In the genomic region with DNA sequence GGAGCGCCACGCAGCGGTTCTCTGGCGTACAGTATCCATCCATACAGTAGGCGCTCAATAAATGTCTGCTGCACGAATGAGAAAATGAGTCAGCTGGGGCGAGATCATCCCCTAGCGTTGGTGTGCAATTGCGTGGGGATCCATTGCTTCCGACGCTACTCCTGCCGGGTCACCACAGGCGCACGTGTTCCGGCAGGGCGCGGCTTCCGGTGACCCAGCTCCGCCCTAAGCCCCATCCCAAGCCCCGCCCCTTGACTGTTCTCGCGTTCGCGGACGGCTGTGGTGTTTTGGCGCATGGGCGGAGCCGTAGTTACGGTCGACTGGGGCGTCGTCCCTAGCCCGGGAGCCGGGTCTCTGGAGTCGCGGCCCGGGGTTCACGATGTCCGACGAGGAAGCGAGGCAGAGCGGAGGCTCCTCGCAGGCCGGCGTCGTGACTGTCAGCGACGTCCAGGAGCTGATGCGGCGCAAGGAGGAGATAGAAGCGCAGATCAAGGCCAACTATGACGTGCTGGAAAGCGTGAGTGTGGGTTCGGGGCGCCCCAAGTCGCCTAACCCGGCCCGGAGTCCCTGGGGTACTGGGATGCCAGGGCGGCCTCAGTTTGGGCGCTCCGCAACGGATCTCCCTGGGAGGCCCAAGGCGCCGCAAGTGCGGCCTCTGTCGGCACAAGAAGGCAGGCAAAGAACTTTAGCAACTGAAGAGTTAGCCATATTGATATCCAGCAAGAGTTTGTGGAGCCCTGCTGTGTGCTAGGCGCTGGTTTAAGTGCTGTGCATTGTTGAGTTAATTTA, we compare ENCODE assay signal across 8 cellular contexts. TPM values are rescaled to one million over a fixed set of nuclear protein-coding genes. Genes with fewer than 3 reads are reported as not detected.
DNase-seq lines count a peak whose midpoint lies in the region; ATAC-seq and TF ChIP-seq lines count a peak whose summit lies in the region.

A gene with protein sequence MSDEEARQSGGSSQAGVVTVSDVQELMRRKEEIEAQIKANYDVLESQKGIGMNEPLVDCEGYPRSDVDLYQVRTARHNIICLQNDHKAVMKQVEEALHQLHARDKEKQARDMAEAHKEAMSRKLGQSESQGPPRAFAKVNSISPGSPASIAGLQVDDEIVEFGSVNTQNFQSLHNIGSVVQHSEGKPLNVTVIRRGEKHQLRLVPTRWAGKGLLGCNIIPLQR (plus strand): TSS at position 313 of the 789 bp plus-strand sequence. CDS start 67 bp downstream, at position 380.

- H3K4me3 Mint-ChIP-seq in activated CD4-positive, alpha-beta T cell treated with anti-CD3 and anti-CD28 coated beads, Interleukin-2, amount 10 ng/mL, durations not matched to agents 24 days and 14 days: peak within 1 kb of the TSS; percentile 98

- intact Hi-C loops in activated CD4-positive, alpha-beta T cell treated with anti-CD3 and anti-CD28 coated beads, Interleukin-2, amount 10 ng/mL, durations not matched to agents 24 days and 14 days (cut with micrococcal nuclease): loop anchor here (1.0 to 5.0 kb wide), 7 partner anchors 30 to 202 kb away; a partner anchor contains a TSS
- intact Hi-C loops in left colon (cut with DNase I, micrococcal nuclease): no loop called here

- no peaks in the 10 kb centered on the region for H3K9me3 Mint-ChIP-seq in activated CD4-positive, alpha-beta T cell treated with anti-CD3 and anti-CD28 coated beads, Interleukin-2, amount 10 ng/mL, durations not matched to agents 24 days and 14 days

- peak within 1 kb of the TSS; percentile 89 for H3K27ac ChIP-seq in C4-2B
- peak within 1 kb of the TSS; percentile 88 to 90 for H3K27ac ChIP-seq in coronary artery

- peaks cover 10% of the 10 kb centered on the region for H3K36me3 Mint-ChIP-seq in activated CD4-positive, alpha-beta T cell treated with anti-CD3 and anti-CD28 coated beads, Interleukin-2, amount 10 ng/mL, durations not matched to agents 24 days and 14 days (ENCODE audit: low read depth)

- peak within 1 kb of the TSS; percentile 99 for H3K27ac Mint-ChIP-seq in activated CD4-positive, alpha-beta T cell treated with anti-CD3 and anti-CD28 coated beads, Interleukin-2, amount 10 ng/mL, durations not matched to agents 24 days and 14 days

- peak; percentile 74 for TF ChIP-seq CTCF in C4-2B (conservative IDR thresholded peaks at IDR 0.05)
- TF ChIP-seq CTCF in coronary artery (IDR thresholded peaks at IDR 0.05): peak; percentile 51

- ATAC-seq in GM19328 (IDR thresholded peaks at IDR 0.05; ENCODE audit: unreplicated experiment) (peak; percentile 95), HG03520 (IDR thresholded peaks at IDR 0.05; ENCODE audit: unreplicated experiment) (peak; percentile 87), left colon (peak; percentile 97)

- peak; percentile 85 for DNase-seq in NCI-H526 treated with DMSO at 0.1 percent for 48 hours (lab: John Stamatoyannopoulos, UW)
- peak; percentile 100 for DNase-seq in activated CD4-positive, alpha-beta T cell treated with anti-CD3 and anti-CD28 coated beads, Interleukin-2, amount 10 ng/mL, durations not matched to agents 24 days and 14 days
- peak; percentile 98 for DNase-seq in coronary artery (ENCODE audit: low spot score)
- DNase-seq in left colon: peak; percentile 98 to 99
- peak; percentile 99 for DNase-seq in stimulated activated CD4-positive, alpha-beta T cell treated with anti-CD3 and anti-CD28 coated beads, Interleukin-1b, Interleukin-23, amount 100 ng/mL, for 48 hours

- H3K4me3 ChIP-seq in coronary artery: peak within 1 kb of the TSS; percentile 81

- peaks cover 33% of the 10 kb centered on the region for H3K4me1 Mint-ChIP-seq in activated CD4-positive, alpha-beta T cell treated with anti-CD3 and anti-CD28 coated beads, Interleukin-2, amount 10 ng/mL, durations not matched to agents 24 days and 14 days

- no peaks in the 10 kb centered on the region for H3K27me3 Mint-ChIP-seq in activated CD4-positive, alpha-beta T cell treated with anti-CD3 and anti-CD28 coated beads, Interleukin-2, amount 10 ng/mL, durations not matched to agents 24 days and 14 days

RNA-seq across cellular contexts. Expression of the gene that starts here (rescaled TPM):
- 63.8 and 69.9 TPM in 2 replicates for total RNA-seq in activated CD4-positive, alpha-beta T cell treated with anti-CD3 and anti-CD28 coated beads, Interleukin-2, amount 10 ng/mL, durations not matched to agents 24 days and 14 days
- 10 to 100 TPM; 48.0 to 49.5 TPM for total RNA-seq in left colon

Comparison
In these comparisons a context has a peak if more than half of its experiments do, and no peak if none do; other contexts are left out.
1. Peak in every context shown above with its lines: DNase-seq, ATAC-seq, H3K4me3 ChIP-seq and H3K27ac ChIP-seq.